Comparison of ENCODE assay signal across 10 cellular contexts in the genomic region with DNA sequence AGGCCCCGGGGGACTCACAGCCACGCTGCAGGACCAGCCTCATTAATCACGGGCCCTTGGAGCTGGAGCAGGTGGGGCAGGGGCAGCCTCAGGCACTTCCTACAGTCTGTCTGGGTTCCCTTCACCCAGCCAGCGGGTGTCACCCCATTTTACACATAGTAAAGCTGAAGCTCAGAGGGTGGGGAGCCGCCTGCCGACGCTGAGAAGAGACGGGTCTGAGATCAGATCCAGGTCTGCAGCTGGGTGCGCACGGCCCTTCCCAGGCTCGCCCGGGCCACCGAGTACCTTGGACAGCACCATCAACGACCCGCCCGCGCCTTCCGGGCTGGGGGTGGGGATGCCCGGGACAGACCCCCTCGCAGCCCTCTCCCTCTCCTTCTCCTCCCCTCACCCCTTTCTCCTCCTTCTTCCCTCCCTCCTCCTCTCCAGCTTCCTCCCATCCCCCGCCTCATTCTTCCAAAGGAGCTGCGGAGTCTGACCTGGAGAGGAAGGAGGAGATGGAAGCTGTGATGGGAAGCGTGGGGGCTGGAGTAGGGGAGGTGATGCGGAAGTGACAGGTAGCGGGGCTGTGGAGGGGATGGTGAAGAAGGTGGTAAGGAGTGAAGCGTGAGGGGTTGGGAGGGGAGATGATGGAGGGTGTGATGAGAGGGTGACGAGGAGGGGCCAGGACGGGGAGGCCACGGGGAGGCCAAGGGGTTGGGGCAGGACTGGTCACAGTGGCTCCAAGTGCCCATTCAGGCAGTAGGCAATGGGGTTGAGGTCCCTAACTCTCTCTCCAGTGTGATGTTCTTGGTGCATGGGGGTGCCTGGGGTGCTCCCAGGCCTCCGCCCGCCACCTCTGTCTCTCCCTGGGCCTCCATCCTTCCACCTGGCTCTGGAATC. TPM values are rescaled to one million over a fixed set of nuclear protein-coding genes. Genes with fewer than 3 reads are reported as not detected.
DNase-seq lines count a peak whose midpoint lies in the region; ATAC-seq and TF ChIP-seq lines count a peak whose summit lies in the region.
"Had no signal": no experiment of that assay in that cellular context is flagged by ENCODE, and none has a peak within 500 bp of the region (broad histone marks: within the 10 kb centered on the region; RNA-seq: fewer than 3 reads in every experiment).

No MANE protein-coding gene starts in this region.

- H3K4me1 Mint-ChIP-seq in stimulated activated naive B cell treated with anti-CD40 and anti-IgM and Interleukin-4, amounts not matched to agents 10 μg/mL and 1 μg/mL and 100 μg/mL, for 72 hours = peaks cover 14 to 69% of the 10 kb centered on the region in 2 donors

- H3K27me3 ChIP-seq in left ventricle myocardium inferior (ENCODE audit: low read depth) = peaks cover 77% of the 10 kb centered on the region
- peaks cover 63% of the 10 kb centered on the region for H3K27me3 ChIP-seq in gastroesophageal sphincter
- no peaks in the 10 kb centered on the region for H3K27me3 ChIP-seq in vagina
- H3K27me3 ChIP-seq: ovary had no signal

- H3K4me3 ChIP-seq in left ventricle myocardium inferior = no peak overlapping the region
- no peak overlapping the region for H3K4me3 ChIP-seq in gastroesophageal sphincter
- no peak overlapping the region for H3K4me3 ChIP-seq in vagina
- H3K4me3 ChIP-seq: ovary had no signal

- H3K4me3 Mint-ChIP-seq in stimulated activated naive B cell treated with anti-CD40 and anti-IgM and Interleukin-4, amounts not matched to agents 10 μg/mL and 1 μg/mL and 100 μg/mL, for 72 hours = peak overlapping the region; percentile 73 to 78

- DNase-seq in Right ventricle myocardium inferior (ENCODE audit: missing footprints) (peak; percentile 41), left ventricle myocardium inferior (no peak), NCI-H524 (lab: John Stamatoyannopoulos, UW) (peak; percentile 35 to 76), vagina (ENCODE audit: extremely low spot score in 2 of 2) (no peak), HK-2 (ENCODE audit: unreplicated experiment) (no peak), posterior vena cava (ENCODE audit: low spot score) (no peak)
- no peak for DNase-seq in stimulated activated naive B cell treated with anti-CD40 and anti-IgM and Interleukin-4, amounts not matched to agents 10 μg/mL and 1 μg/mL and 100 μg/mL, for 72 hours
- DNase-seq: ovary had no signal

- no peaks in the 10 kb centered on the region for H3K27me3 Mint-ChIP-seq in stimulated activated naive B cell treated with anti-CD40 and anti-IgM and Interleukin-4, amounts not matched to agents 10 μg/mL and 1 μg/mL and 100 μg/mL, for 72 hours

- TF ChIP-seq EP300 in gastroesophageal sphincter (IDR thresholded peaks at IDR 0.05) = no peak

- H3K27ac ChIP-seq in left ventricle myocardium inferior (replicated peaks) = no peak overlapping the region
- H3K27ac ChIP-seq in gastroesophageal sphincter = no peak overlapping the region
- no peak overlapping the region for H3K27ac ChIP-seq in vagina
- H3K27ac ChIP-seq: C4-2B, ovary had no signal

- peaks cover 11% of the 10 kb centered on the region for H3K4me1 ChIP-seq in left ventricle myocardium inferior
- no peaks in the 10 kb centered on the region for H3K4me1 ChIP-seq in gastroesophageal sphincter
- peaks cover 6% of the 10 kb centered on the region for H3K4me1 ChIP-seq in vagina

- WGBS in gastroesophageal sphincter (ENCODE audit: low coverage in 1 of 2), 2 donors = 0 to 41% methylated on average over 1 to 9 of the region's 31 CpGs

- H3K9me3 Mint-ChIP-seq in stimulated activated naive B cell treated with anti-CD40 and anti-IgM and Interleukin-4, amounts not matched to agents 10 μg/mL and 1 μg/mL and 100 μg/mL, for 72 hours = no peaks in the 10 kb centered on the region

- H3K36me3 ChIP-seq in left ventricle myocardium inferior = no peaks in the 10 kb centered on the region
- no peaks in the 10 kb centered on the region for H3K36me3 ChIP-seq in gastroesophageal sphincter
- H3K36me3 ChIP-seq in vagina = no peaks in the 10 kb centered on the region
- H3K36me3 ChIP-seq: ovary had no signal

- H3K9me3 ChIP-seq in left ventricle myocardium inferior (replicated peaks) (no peaks in the 10 kb centered on the region), gastroesophageal sphincter (no peaks in the 10 kb centered on the region), vagina (no peaks in the 10 kb centered on the region)
- H3K9me3 ChIP-seq: ovary had no signal

- no peak for TF ChIP-seq CTCF in left ventricle myocardium inferior (IDR thresholded peaks at IDR 0.05; ENCODE audit: borderline replicate concordance)
- TF ChIP-seq CTCF in gastroesophageal sphincter (IDR thresholded peaks at IDR 0.05) = no peak
- TF ChIP-seq CTCF in vagina (IDR thresholded peaks at IDR 0.05) = no peak

- H3K36me3 Mint-ChIP-seq in stimulated activated naive B cell treated with anti-CD40 and anti-IgM and Interleukin-4, amounts not matched to agents 10 μg/mL and 1 μg/mL and 100 μg/mL, for 72 hours = peaks cover 46 to 50% of the 10 kb centered on the region in 2 donors

- intact Hi-C loops in Right ventricle myocardium inferior (cut with DNase I) = no loop called here
- intact Hi-C loops in left ventricle myocardium inferior (cut with micrococcal nuclease) = no loop called here
- intact Hi-C loops in vagina (cut with DNase I) = no loop called here
- intact Hi-C loops in posterior vena cava (cut with DNase I) = no loop called here

- no peak for ATAC-seq in Right ventricle myocardium inferior
- ATAC-seq in gastroesophageal sphincter = peak; percentile 13
- peak; percentile 6 to 22 for ATAC-seq in stimulated activated naive B cell treated with anti-CD40 and anti-IgM and Interleukin-4, amounts not matched to agents 10 μg/mL and 1 μg/mL and 100 μg/mL, for 72 hours (replicated peaks)

- TF ChIP-seq POLR2A in gastroesophageal sphincter (IDR thresholded peaks at IDR 0.05) (no peak), vagina (IDR thresholded peaks at IDR 0.05) (no peak)

- H3K27ac Mint-ChIP-seq in stimulated activated naive B cell treated with anti-CD40 and anti-IgM and Interleukin-4, amounts not matched to agents 10 μg/mL and 1 μg/mL and 100 μg/mL, for 72 hours = peak overlapping the region; percentile 94

RNA-seq across cellular contexts. Expression of gene DTX1, which starts 8.8 kb away (rescaled TPM):
- total RNA-seq in Right ventricle myocardium inferior = 3.7 TPM
- total RNA-seq in left ventricle myocardium inferior = 1.5 TPM
- total RNA-seq in gastroesophageal sphincter = 1 to 10 TPM; 2.3 to 9.5 (median 5.3) TPM
- 8.3 TPM for total RNA-seq in vagina
- 1 to 10 TPM; 4.5 to 6.3 TPM for total RNA-seq in posterior vena cava

Comparison
In these comparisons a context has a peak if more than half of its experiments do, and no peak if none do; other contexts are left out.
1. DNase-seq: peak in Right ventricle myocardium inferior (single experiment) and NCI-H524 (2 of 2); none in left ventricle myocardium inferior (single experiment), stimulated activated naive B cell treated with anti-CD40 and anti-IgM and Interleukin-4, amounts not matched to agents 10 μg/mL and 1 μg/mL and 100 μg/mL, for 72 hours (single experiment), vagina (0 of 2), HK-2 (single experiment) and posterior vena cava (single experiment).